9 cellular contexts compared by ENCODE assay signal in genomic region chr6:42030585-42031506, GRCh38. TPM values are rescaled to one million over a fixed set of nuclear protein-coding genes. Genes with fewer than 3 reads are reported as not detected.
DNase-seq lines count a peak whose midpoint lies in the region; ATAC-seq, FAIRE-seq and TF ChIP-seq lines count a peak whose summit lies in the region.
"Had no signal": no experiment of that assay in that cellular context is flagged by ENCODE, and none has a peak within 500 bp of the region (broad histone marks: within the 10 kb centered on the region; RNA-seq: fewer than 3 reads in every experiment).

No MANE protein-coding gene starts in this region.

- dilution Hi-C loops in endothelial cell of umbilical vein (cut with MboI; ENCODE audit: extremely low pct_ligation_motif_present, low sequenced_read_pairs): no loop called here

- POLR2A ChIA-PET in endothelial cell of umbilical vein (lab: Charles Lee): interaction anchor here (1.0 kb wide), 1 partner anchor 63 kb away, joined by 3 read pairs; no protein-coding TSS in a partner anchor

- H3K9me1 ChIP-seq in endothelial cell of umbilical vein (replicated peaks; ENCODE audit: control insufficient read depth, extremely low read depth, insufficient read depth, low read length): no peaks in the 10 kb centered on the region

- no peak overlapping the region for H3K27ac ChIP-seq in endothelial cell of umbilical vein (ENCODE audit: insufficient read depth, low read depth, low read length)

- no peaks in the 10 kb centered on the region for H3K9me3 ChIP-seq in endothelial cell of umbilical vein (replicated peaks; ENCODE audit: control insufficient read depth, insufficient read depth, low read length)

- ATAC-seq in GM21526 (IDR thresholded peaks at IDR 0.05; ENCODE audit: low FRiP score, unreplicated experiment): no peak

- no peak overlapping the region for H3K9ac ChIP-seq in endothelial cell of umbilical vein (replicated peaks; ENCODE audit: extremely low read depth, insufficient read depth, low read length)

- no peaks in the 10 kb centered on the region for H4K20me1 ChIP-seq in endothelial cell of umbilical vein (replicated peaks; ENCODE audit: control insufficient read depth, extremely low read depth, insufficient read depth, low read length)

- H3K4me3 ChIP-seq in endothelial cell of umbilical vein (replicated peaks in 1 of 3; ENCODE audit: insufficient read depth in 1 of 3, low read depth in 1 of 3, low read length in 3 of 3): no peak overlapping the region

- no peaks in the 10 kb centered on the region for H3K79me2 ChIP-seq in endothelial cell of umbilical vein (ENCODE audit: control insufficient read depth, insufficient read depth, low read length)

- H3K36me3 ChIP-seq in endothelial cell of umbilical vein (ENCODE audit: control insufficient read depth in 2 of 2, extremely low read depth in 1 of 2, insufficient read depth in 2 of 2, low read length in 2 of 2): no peaks in the 10 kb centered on the region

- peak overlapping the region; percentile 93 for H3K27ac Mint-ChIP-seq in T-helper 2 cell treated with Interferon-gamma antibody and Interleukin-4, amounts not matched to agents 5 μg/mL and 100 μg/mL, for 36 hours

- intact Hi-C loops in endothelial cell of umbilical vein (cut with micrococcal nuclease): no loop called here

- H3K4me3 Mint-ChIP-seq in T-helper 2 cell treated with Interferon-gamma antibody and Interleukin-4, amounts not matched to agents 5 μg/mL and 100 μg/mL, for 36 hours: peak overlapping the region; percentile 84

- DNase-seq in GM12891 (ENCODE audit: insufficient read length, low spot score) (no peak), endothelial cell of umbilical vein (ENCODE audit: low read depth, low spot score) (peak; percentile 42), renal cortical epithelial cell (ENCODE audit: low read depth) (peak; percentile 23), SIG-M5 treated with dmso at 0.1 percent for 504 hours (lab: John Stamatoyannopoulos, UW; ENCODE audit: unreplicated experiment) (no peak), EL (no peak), SW480 (ENCODE audit: low spot score) (no peak)
- DNase-seq in T-helper 2 cell treated with Interferon-gamma antibody and Interleukin-4, amounts not matched to agents 5 μg/mL and 100 μg/mL, for 36 hours (ENCODE audit: low spot score): peak; percentile 50

- TF ChIP-seq POLR2A in GM12891 (IDR thresholded peaks at IDR 0.05; ENCODE audit: low read depth, low read length) (no peak), endothelial cell of umbilical vein (IDR thresholded peaks at IDR 0.05; ENCODE audit: low read depth, low read length) (no peak)

- H3K4me1 Mint-ChIP-seq in T-helper 2 cell treated with Interferon-gamma antibody and Interleukin-4, amounts not matched to agents 5 μg/mL and 100 μg/mL, for 36 hours (ENCODE audit: low read depth): peaks cover 63% of the 10 kb centered on the region

- no peaks in the 10 kb centered on the region for H3K27me3 Mint-ChIP-seq in T-helper 2 cell treated with Interferon-gamma antibody and Interleukin-4, amounts not matched to agents 5 μg/mL and 100 μg/mL, for 36 hours (ENCODE audit: low read depth)

- no peak overlapping the region for H3K4me2 ChIP-seq in endothelial cell of umbilical vein (ENCODE audit: insufficient read depth, low read length)

- H3K9me3 Mint-ChIP-seq in T-helper 2 cell treated with Interferon-gamma antibody and Interleukin-4, amounts not matched to agents 5 μg/mL and 100 μg/mL, for 36 hours: no peaks in the 10 kb centered on the region

- CTCF ChIA-PET in endothelial cell of umbilical vein (lab: Charles Lee): interaction anchor here (0.7 to 3.0 kb wide), 5 partner anchors 10 to 229 kb away, joined by 3 to 12 read pairs (median 3); partner anchors contain the start of gene MED20

- BruUV-seq in endothelial cell of umbilical vein (replicated peaks; lab: Mats Ljungman, UMichigan): no TSS peak

- peaks cover 37% of the 10 kb centered on the region for H3K36me3 Mint-ChIP-seq in T-helper 2 cell treated with Interferon-gamma antibody and Interleukin-4, amounts not matched to agents 5 μg/mL and 100 μg/mL, for 36 hours (ENCODE audit: low read depth)

- no peaks in the 10 kb centered on the region for H3K27me3 ChIP-seq in endothelial cell of umbilical vein (ENCODE audit: control insufficient read depth in 2 of 2, insufficient read depth in 2 of 2, low read length in 2 of 2)

- TF ChIP-seq CTCF in endothelial cell of umbilical vein (IDR thresholded peaks at IDR 0.05; ENCODE audit: extremely low read depth in 1 of 2, insufficient read depth in 1 of 2, low read depth in 1 of 2, low read length in 2 of 2): no peak

- no peak overlapping the region for H2AFZ ChIP-seq in endothelial cell of umbilical vein (ENCODE audit: low read depth, low read length)

- H3K4me1 ChIP-seq in endothelial cell of umbilical vein (ENCODE audit: control insufficient read depth, extremely low read depth, insufficient read depth, low read length): peaks cover 10% of the 10 kb centered on the region

- FAIRE-seq in GM12891 (lab: Jason Lieb, UNC) (peak; percentile 81), endothelial cell of umbilical vein (lab: Jason Lieb, UNC) (no peak)
- FAIRE-seq: GM18507 had no signal

TF ChIP-seq in GM12891, 5 proteins besides CTCF, POLR2A, EP300 and RAD21:
- TF ChIP-seq PAX5 (IDR thresholded peaks at IDR 0.05; ENCODE audit: insufficient read depth, low read length, severe bottlenecking) (no peak), TAF1 (IDR thresholded peaks at IDR 0.05; ENCODE audit: low read depth, low read length) (no peak), POLR2AphosphoS5 (IDR thresholded peaks at IDR 0.05; ENCODE audit: low read depth, low read length) (no peak), SPI1 (IDR thresholded peaks at IDR 0.05; ENCODE audit: low read depth, low read length) (no peak), POU2F2 (IDR thresholded peaks at IDR 0.05; ENCODE audit: low read depth, low read length) (no peak)

TF ChIP-seq in endothelial cell of umbilical vein, 7 proteins besides CTCF, POLR2A, EP300 and RAD21:
- TF ChIP-seq EZH2 (IDR thresholded peaks at IDR 0.05; ENCODE audit: borderline replicate concordance, low read depth, low read length, severe bottlenecking): no peak
- no peak for TF ChIP-seq GATA2 (IDR thresholded peaks at IDR 0.05; ENCODE audit: insufficient read depth, insufficient read length, low read depth, low read length)
- no peak for TF ChIP-seq MAX (IDR thresholded peaks at IDR 0.05; ENCODE audit: insufficient read depth, insufficient read length)
- TF ChIP-seq POLR2AphosphoS5 (IDR thresholded peaks at IDR 0.05; ENCODE audit: insufficient read depth, low read depth, low read length): no peak
- TF ChIP-seq MYC (IDR thresholded peaks at IDR 0.05; ENCODE audit: low read depth, low read length): no peak
- TF ChIP-seq FOS (IDR thresholded peaks at IDR 0.05; ENCODE audit: borderline replicate concordance, insufficient read depth, low read length): no peak
- TF ChIP-seq JUN (IDR thresholded peaks at IDR 0.05; ENCODE audit: borderline replicate concordance, insufficient read depth, insufficient read length, low read depth): no peak

RNA-seq across cellular contexts. Expression of gene TAF8, which starts 19.5 kb away (rescaled TPM):
- 9.4 TPM for polyA plus RNA-seq in GM12891 (2012; ENCODE audit: low read depth, missing spikeins)
- total RNA-seq in endothelial cell of umbilical vein: 32.4 and 32.9 TPM in 2 replicates
- 45.4 and 49.8 TPM in 2 replicates for polyA plus RNA-seq in endothelial cell of umbilical vein
- polyA plus RNA-seq in endothelial cell of umbilical vein (2011; cell fraction: cytosol; rRNA removed): 45.1 and 47.3 TPM in 2 replicates
- 41.5 and 43.5 TPM in 2 replicates for polyA plus RNA-seq in endothelial cell of umbilical vein (2011; cell fraction: nucleus; rRNA removed)
- 14.6 and 18.3 TPM in 2 replicates for polyA plus RNA-seq in endothelial cell of umbilical vein (2012)
- 68.3 and 98.7 TPM in 2 replicates for polyA minus RNA-seq in endothelial cell of umbilical vein
- 11.0 TPM for polyA minus RNA-seq in endothelial cell of umbilical vein (2011; cell fraction: cytosol; rRNA and poly(A)+ RNA removed)
- polyA minus RNA-seq in endothelial cell of umbilical vein (2011; cell fraction: nucleus; rRNA and poly(A)+ RNA removed): 36.4 and 40.0 TPM in 2 replicates
- total RNA-seq in renal cortical epithelial cell: 18.1 and 20.3 TPM in 2 replicates

Comparison
In these comparisons a context has a peak if more than half of its experiments do, and no peak if none do; other contexts are left out.
1. DNase-seq: peak in T-helper 2 cell treated with Interferon-gamma antibody and Interleukin-4, amounts not matched to agents 5 μg/mL and 100 μg/mL, for 36 hours (single experiment), endothelial cell of umbilical vein (single experiment) and renal cortical epithelial cell (single experiment); none in GM12891 (single experiment), SIG-M5 treated with dmso at 0.1 percent for 504 hours (single experiment), EL (single experiment) and SW480 (single experiment).